Comparison of ENCODE assay signal across 8 cellular contexts in the genomic region with DNA sequence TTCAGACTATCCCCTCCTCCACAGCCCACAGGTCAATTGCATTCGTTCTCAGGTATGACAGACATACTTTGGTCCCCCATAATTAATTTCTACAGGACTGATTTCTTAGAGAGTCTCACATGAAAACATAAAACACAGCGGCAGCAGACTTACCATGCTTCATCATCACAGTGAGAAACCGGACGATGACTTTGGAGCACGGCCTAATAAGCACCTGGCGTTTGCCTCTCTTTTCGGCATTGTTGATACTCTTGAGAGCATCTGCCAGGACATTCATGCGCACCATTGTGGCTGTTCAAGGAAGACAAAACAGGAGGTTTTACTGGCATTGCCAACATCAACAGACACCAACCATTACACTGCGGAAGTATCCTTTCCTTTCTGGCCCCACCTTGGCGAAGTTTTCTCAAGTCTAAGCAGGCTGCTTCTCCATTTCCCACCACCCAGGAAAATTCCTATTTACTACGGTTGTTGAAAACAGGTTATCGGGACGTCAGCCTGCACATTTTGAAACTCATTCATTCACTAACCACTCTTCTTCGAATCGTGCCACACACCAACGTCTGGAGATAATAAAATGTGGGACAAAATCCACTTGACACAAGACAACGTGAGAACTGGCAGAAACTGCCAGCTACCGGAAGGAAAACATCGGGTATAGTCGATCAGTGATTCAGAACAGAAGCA. TPM values are rescaled to one million over a fixed set of nuclear protein-coding genes. Genes with fewer than 3 reads are reported as not detected.
DNase-seq lines count a peak whose midpoint lies in the region; ATAC-seq and TF ChIP-seq lines count a peak whose summit lies in the region.

No MANE protein-coding gene starts in this region.

- H3K27me3 ChIP-seq in HCT116 (ENCODE audit: insufficient read depth, low read length) (no peaks in the 10 kb centered on the region), gastroesophageal sphincter (no peaks in the 10 kb centered on the region)

- H3K4me2 ChIP-seq in HCT116 (ENCODE audit: low read length): peak overlapping the region; percentile 91

- H3K27ac ChIP-seq in HCT116 (ENCODE audit: low read depth, low read length): peak overlapping the region; percentile 81
- H3K27ac ChIP-seq in gastroesophageal sphincter: peak overlapping the region; percentile 83 to 93 (median 86)
- H3K27ac ChIP-seq in skin epidermis: peak overlapping the region in 20 of 21 experiments; percentile 73 to 93 (median 87)

- H3K9me3 Mint-ChIP-seq in T-cell: no peaks in the 10 kb centered on the region

- POLR2A ChIA-PET in HCT116 (lab: Charles Lee): interaction anchor here (9.7 kb wide), 1 partner anchor 13 kb away, joined by 190 read pairs; a partner anchor contains a TSS
- POLR2A ChIA-PET in T-cell (lab: Charles Lee): interaction anchor here (0.7 to 1.5 kb wide), 5 partner anchors 12 to 19 kb away, joined by 3 to 42 read pairs (median 5); a partner anchor contains a TSS

- peaks cover 56% of the 10 kb centered on the region for H3K36me3 Mint-ChIP-seq in T-cell

- TF ChIP-seq EP300 in gastroesophageal sphincter (IDR thresholded peaks at IDR 0.05): no peak

- H3K79me2 ChIP-seq in HCT116 (ENCODE audit: insufficient read depth, low read length): peaks cover 80% of the 10 kb centered on the region

- peaks cover 45 to 77% of the 10 kb centered on the region in 2 experiments for H3K36me3 ChIP-seq in HCT116 (ENCODE audit: control insufficient read depth in 1 of 2, insufficient read depth in 2 of 2, low read length in 2 of 2)
- H3K36me3 ChIP-seq in gastroesophageal sphincter: peaks cover 0 to 74% of the 10 kb centered on the region in 2 donors

- BruUV-seq in HCT116 (replicated peaks; lab: Mats Ljungman, UMichigan): TSS peak; percentile 51

- ATAC-seq in HCT116 (no peak), T-cell (replicated peaks in 1 of 4) (no peak), gastroesophageal sphincter (no peak), HG03521 (IDR thresholded peaks at IDR 0.05; ENCODE audit: unreplicated experiment) (no peak), GM18498 (IDR thresholded peaks at IDR 0.05; ENCODE audit: unreplicated experiment) (no peak)

- H3K9me3 ChIP-seq in HCT116 (ENCODE audit: control insufficient read depth in 1 of 2, insufficient read depth in 1 of 2, low read depth in 1 of 2, low read length in 2 of 2): no peaks in the 10 kb centered on the region
- no peaks in the 10 kb centered on the region for H3K9me3 ChIP-seq in gastroesophageal sphincter

- CTCF ChIA-PET in HCT116 (lab: Charles Lee): no interaction called here
- CTCF ChIA-PET in T-cell (lab: Charles Lee): interaction anchor here (0.5 to 7.1 kb wide), 2 partner anchors 12 to 52 kb away, joined by 4 to 86 read pairs; a partner anchor contains a TSS

- peaks cover 48% of the 10 kb centered on the region; the same call in 1 of the 2 replicates for H4K20me1 ChIP-seq in HCT116 (ENCODE audit: insufficient read depth)

- TF ChIP-seq POLR2A in HCT116 (IDR thresholded peaks at IDR 0.05; ENCODE audit: borderline replicate concordance, extremely low read depth, insufficient read depth, insufficient read length) (no peak), gastroesophageal sphincter (IDR thresholded peaks at IDR 0.05) (no peak)

- TF ChIP-seq CTCF in HCT116 (IDR thresholded peaks at IDR 0.05 in 2 of 3, conservative IDR thresholded peaks at IDR 0.05 in 1 of 3; ENCODE audit: borderline replicate concordance in 1 of 3, insufficient read depth in 1 of 3, low read depth in 2 of 3, low read length in 2 of 3) (no peak), gastroesophageal sphincter (IDR thresholded peaks at IDR 0.05) (no peak)

- H3K4me3 ChIP-seq in HCT116 (replicated peaks in 1 of 2; ENCODE audit: low read depth in 1 of 2, low read length in 2 of 2) (peak overlapping the region; percentile 89 to 91), gastroesophageal sphincter (peak overlapping the region; percentile 85 to 93), skin epidermis (peak overlapping the region; percentile 74 to 94 (median 87))

- intact Hi-C loops in HCT116 (cut with micrococcal nuclease): no loop called here

- peaks cover 3 to 26% of the 10 kb centered on the region in 2 experiments for H3K4me1 ChIP-seq in HCT116 (ENCODE audit: control insufficient read depth in 1 of 2, insufficient read depth in 2 of 2, low read length in 2 of 2)
- peaks cover 6 to 62% (median 28%) of the 10 kb centered on the region in 3 donors for H3K4me1 ChIP-seq in gastroesophageal sphincter

- no peak for TF ChIP-seq RAD21 in HCT116 (IDR thresholded peaks at IDR 0.05; ENCODE audit: low read depth)

- H3K27me3 Mint-ChIP-seq in T-cell: no peaks in the 10 kb centered on the region

- WGBS in gastroesophageal sphincter (ENCODE audit: low coverage in 1 of 2), 2 donors: 7 to 8% methylated on average over 19 of the region's 20 CpGs

- H3K4me3 Mint-ChIP-seq in T-cell: peak overlapping the region; percentile 90 to 97 (median 96)

- H3K4me1 Mint-ChIP-seq in T-cell: peaks cover 55 to 61% (median 61%) of the 10 kb centered on the region in 3 donors

- peak overlapping the region; percentile 96 for H3K9ac ChIP-seq in HCT116 (ENCODE audit: low read length)

- peak overlapping the region; percentile 83 to 93 for H3K27ac Mint-ChIP-seq in T-cell

- RAD21 ChIA-PET in HCT116 (lab: Charles Lee; ENCODE audit: low non-redundant PET in 1 of 2, low total read pairs in 2 of 2, uncharacterized antibody in 2 of 2, unreplicated experiment in 2 of 2): no interaction called here

- no peak overlapping the region for H2AFZ ChIP-seq in HCT116 (ENCODE audit: low read depth, low read length, poor library complexity, severe bottlenecking)

- no peaks in the 10 kb centered on the region for H3K9me2 ChIP-seq in HCT116 (ENCODE audit: insufficient read depth)

- DNase-seq in HCT116 (ENCODE audit: low read depth, low spot score) (no peak), T-cell (no peak), cortex of kidney (lab: John Stamatoyannopoulos, UW) (no peak), NCI-H345 treated with DMSO at 0.1 percent for 48 hours (lab: John Stamatoyannopoulos, UW; ENCODE audit: unreplicated experiment) (no peak)

TF ChIP-seq in HCT116, 20 proteins besides CTCF, POLR2A, EP300 and RAD21 (continues in another document):
- TF ChIP-seq, protein P1, sequence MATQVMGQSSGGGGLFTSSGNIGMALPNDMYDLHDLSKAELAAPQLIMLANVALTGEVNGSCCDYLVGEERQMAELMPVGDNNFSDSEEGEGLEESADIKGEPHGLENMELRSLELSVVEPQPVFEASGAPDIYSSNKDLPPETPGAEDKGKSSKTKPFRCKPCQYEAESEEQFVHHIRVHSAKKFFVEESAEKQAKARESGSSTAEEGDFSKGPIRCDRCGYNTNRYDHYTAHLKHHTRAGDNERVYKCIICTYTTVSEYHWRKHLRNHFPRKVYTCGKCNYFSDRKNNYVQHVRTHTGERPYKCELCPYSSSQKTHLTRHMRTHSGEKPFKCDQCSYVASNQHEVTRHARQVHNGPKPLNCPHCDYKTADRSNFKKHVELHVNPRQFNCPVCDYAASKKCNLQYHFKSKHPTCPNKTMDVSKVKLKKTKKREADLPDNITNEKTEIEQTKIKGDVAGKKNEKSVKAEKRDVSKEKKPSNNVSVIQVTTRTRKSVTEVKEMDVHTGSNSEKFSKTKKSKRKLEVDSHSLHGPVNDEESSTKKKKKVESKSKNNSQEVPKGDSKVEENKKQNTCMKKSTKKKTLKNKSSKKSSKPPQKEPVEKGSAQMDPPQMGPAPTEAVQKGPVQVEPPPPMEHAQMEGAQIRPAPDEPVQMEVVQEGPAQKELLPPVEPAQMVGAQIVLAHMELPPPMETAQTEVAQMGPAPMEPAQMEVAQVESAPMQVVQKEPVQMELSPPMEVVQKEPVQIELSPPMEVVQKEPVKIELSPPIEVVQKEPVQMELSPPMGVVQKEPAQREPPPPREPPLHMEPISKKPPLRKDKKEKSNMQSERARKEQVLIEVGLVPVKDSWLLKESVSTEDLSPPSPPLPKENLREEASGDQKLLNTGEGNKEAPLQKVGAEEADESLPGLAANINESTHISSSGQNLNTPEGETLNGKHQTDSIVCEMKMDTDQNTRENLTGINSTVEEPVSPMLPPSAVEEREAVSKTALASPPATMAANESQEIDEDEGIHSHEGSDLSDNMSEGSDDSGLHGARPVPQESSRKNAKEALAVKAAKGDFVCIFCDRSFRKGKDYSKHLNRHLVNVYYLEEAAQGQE (IDR thresholded peaks at IDR 0.05; ENCODE audit: low read depth): no peak
- TF ChIP-seq EZH2phosphoT487 (IDR thresholded peaks at IDR 0.05; ENCODE audit: borderline replicate concordance): no peak
- TF ChIP-seq, protein P2, sequence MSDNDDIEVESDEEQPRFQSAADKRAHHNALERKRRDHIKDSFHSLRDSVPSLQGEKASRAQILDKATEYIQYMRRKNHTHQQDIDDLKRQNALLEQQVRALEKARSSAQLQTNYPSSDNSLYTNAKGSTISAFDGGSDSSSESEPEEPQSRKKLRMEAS (IDR thresholded peaks at IDR 0.05): no peak
- no peak for TF ChIP-seq SP1 (IDR thresholded peaks at IDR 0.05; ENCODE audit: low read depth)
- TF ChIP-seq JUND (IDR thresholded peaks at IDR 0.05): no peak
- TF ChIP-seq ELF1 (IDR thresholded peaks at IDR 0.05; ENCODE audit: borderline replicate concordance, low read depth): no peak
- TF ChIP-seq YY1 (IDR thresholded peaks at IDR 0.05; ENCODE audit: extremely low read depth, insufficient replicate concordance, low read depth, low read length): no peak
- TF ChIP-seq, protein P3, sequence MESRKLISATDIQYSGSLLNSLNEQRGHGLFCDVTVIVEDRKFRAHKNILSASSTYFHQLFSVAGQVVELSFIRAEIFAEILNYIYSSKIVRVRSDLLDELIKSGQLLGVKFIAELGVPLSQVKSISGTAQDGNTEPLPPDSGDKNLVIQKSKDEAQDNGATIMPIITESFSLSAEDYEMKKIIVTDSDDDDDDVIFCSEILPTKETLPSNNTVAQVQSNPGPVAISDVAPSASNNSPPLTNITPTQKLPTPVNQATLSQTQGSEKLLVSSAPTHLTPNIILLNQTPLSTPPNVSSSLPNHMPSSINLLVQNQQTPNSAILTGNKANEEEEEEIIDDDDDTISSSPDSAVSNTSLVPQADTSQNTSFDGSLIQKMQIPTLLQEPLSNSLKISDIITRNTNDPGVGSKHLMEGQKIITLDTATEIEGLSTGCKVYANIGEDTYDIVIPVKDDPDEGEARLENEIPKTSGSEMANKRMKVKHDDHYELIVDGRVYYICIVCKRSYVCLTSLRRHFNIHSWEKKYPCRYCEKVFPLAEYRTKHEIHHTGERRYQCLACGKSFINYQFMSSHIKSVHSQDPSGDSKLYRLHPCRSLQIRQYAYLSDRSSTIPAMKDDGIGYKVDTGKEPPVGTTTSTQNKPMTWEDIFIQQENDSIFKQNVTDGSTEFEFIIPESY (IDR thresholded peaks at IDR 0.05; ENCODE audit: extremely low read depth, insufficient replicate concordance, low read length): no peak

RNA-seq across cellular contexts. Expression of a gene that starts 1.2 kb away (rescaled TPM):
- total RNA-seq in HCT116 (2021; ENCODE audit: unreplicated experiment) (1,686 TPM), T-cell (1,000 to 10,000 TPM; 2,862 to 3,462 (median 2,982) TPM), gastroesophageal sphincter (1,000 to 10,000 TPM in 3 of 4 donors, 100 to 1,000 TPM in 1; 785 to 3,002 (median 2,111) TPM)
- polyA plus RNA-seq in HCT116 (2012): 3,887 and 4,239 TPM in 2 replicates

RNA-seq across cellular contexts. Expression of a gene that starts 12.4 kb away (rescaled TPM):
- 197 TPM for total RNA-seq in HCT116 (2021; ENCODE audit: unreplicated experiment)
- 203 and 269 TPM in 2 replicates for polyA plus RNA-seq in HCT116 (2012)
- 100 to 1,000 TPM in 2 of 5 donors, 10 to 100 TPM in 3; 78.8 to 122 (median 89.5) TPM for total RNA-seq in T-cell
- total RNA-seq in gastroesophageal sphincter: 100 to 1,000 TPM in 3 of 4 donors, 10 to 100 TPM in 1; 70.2 to 157 (median 112) TPM
